Comparison of ENCODE assay signal across 12 cellular contexts in the genomic region with DNA sequence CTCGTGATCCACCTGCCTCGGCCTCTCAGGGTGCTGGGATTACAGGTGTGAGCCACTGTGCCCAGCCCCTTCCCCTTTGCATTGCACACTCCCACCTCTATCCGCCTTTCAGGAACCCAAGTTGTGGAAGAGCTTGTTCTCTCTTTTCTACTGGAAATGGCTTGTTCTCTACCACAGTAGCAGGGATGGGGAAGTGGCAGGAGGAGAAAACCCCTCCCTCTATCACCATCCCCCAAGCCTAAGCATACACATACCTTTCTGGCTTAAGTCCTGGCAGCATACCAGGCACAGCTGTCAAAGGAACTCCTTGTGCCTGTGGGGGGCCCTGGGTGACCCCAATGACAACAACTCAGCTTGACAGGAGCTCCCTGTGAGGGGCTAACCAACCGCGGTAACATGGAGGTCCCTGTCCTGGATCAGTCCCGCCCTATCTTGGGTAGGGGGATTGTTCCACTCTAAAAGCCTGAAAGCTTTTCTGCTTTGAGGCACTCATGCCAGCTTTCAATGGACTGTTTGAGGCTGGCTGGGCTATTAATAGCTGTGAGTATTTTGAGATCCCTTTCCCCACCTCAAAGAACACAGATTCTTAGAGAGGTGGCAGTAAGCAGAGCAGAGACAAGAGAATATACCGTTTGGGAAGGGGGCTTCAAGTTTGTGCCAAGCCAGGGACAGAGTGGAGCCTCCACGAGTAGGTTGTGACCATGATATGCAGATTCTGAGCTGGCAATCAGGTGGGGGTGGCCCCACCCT. TPM values are rescaled to one million over a fixed set of nuclear protein-coding genes. Genes with fewer than 3 reads are reported as not detected.
DNase-seq lines count a peak whose midpoint lies in the region; ATAC-seq, FAIRE-seq and TF ChIP-seq lines count a peak whose summit lies in the region.
"Had no signal": no experiment of that assay in that cellular context is flagged by ENCODE, and none has a peak within 500 bp of the region (broad histone marks: within the 10 kb centered on the region; RNA-seq: fewer than 3 reads in every experiment).

No MANE protein-coding gene starts in this region.

- BruUV-seq in OCI-LY7 (replicated peaks; lab: Mats Ljungman, UMichigan): no TSS peak

- H3K27ac Mint-ChIP-seq in CD8-positive, alpha-beta memory T cell: peak overlapping the region in 4 of 8 donors; percentile 14 to 88 (median 70)

- TF ChIP-seq POLR2A in H1 (IDR thresholded peaks at IDR 0.05; ENCODE audit: control extremely low read depth in 1 of 2, low read depth in 2 of 2, low read length in 2 of 2): no peak

- no peak overlapping the region; a peak in 2 of 7 replicates for H3K9ac ChIP-seq in H1 (replicated peaks in 1 of 4; ENCODE audit: extremely low read depth in 1 of 4, low read depth in 3 of 4, low read length in 3 of 4)

- H3K4ac ChIP-seq in H1 (replicated peaks; ENCODE audit: insufficient read length, low read depth, low read length): no peak overlapping the region

- H3K4me2 ChIP-seq in OCI-LY7 (ENCODE audit: low read length): peak overlapping the region; percentile 5; the same call in 1 of the 2 replicates
- H3K4me2 ChIP-seq in H1 (ENCODE audit: insufficient read depth in 1 of 2, low read depth in 2 of 2, low read length in 2 of 2): no peak overlapping the region
- peak overlapping the region; percentile 58 for H3K4me2 ChIP-seq in osteoblast (ENCODE audit: insufficient read depth, low read length)

- no peaks in the 10 kb centered on the region for H3K27me3 ChIP-seq in CD8-positive, alpha-beta memory T cell (ENCODE audit: insufficient read depth, low read length, poor library complexity, severe bottlenecking)
- H3K27me3 ChIP-seq in H1 (replicated peaks in 1 of 4; ENCODE audit: control insufficient read depth in 3 of 4, extremely low read depth in 1 of 4, insufficient read depth in 3 of 4, low read length in 3 of 4): no peaks in the 10 kb centered on the region
- H3K27me3 ChIP-seq in osteoblast (ENCODE audit: insufficient read depth, low read length): no peaks in the 10 kb centered on the region
- no peaks in the 10 kb centered on the region for H3K27me3 ChIP-seq in brain microvascular endothelial cell (replicated peaks)

- CTCF ChIA-PET in CD8-positive, alpha-beta memory T cell (lab: Charles Lee): interaction anchor here (1.3 kb wide), 2 partner anchors 16 to 37 kb away, joined by 3 read pairs; partner anchors contain the start of gene CUL7
- CTCF ChIA-PET in OCI-LY7 (lab: Charles Lee; ENCODE audit: unreplicated experiment): no interaction called here
- CTCF ChIA-PET in H1 (lab: Charles Lee; ENCODE audit: partially characterized antibody): interaction anchor here (0.8 to 1.3 kb wide), 6 partner anchors 10 to 67 kb away, joined by 3 to 5 read pairs (median 4); no protein-coding TSS in a partner anchor

- no peak for TF ChIP-seq EP300 in H1 (IDR thresholded peaks at IDR 0.05; ENCODE audit: borderline replicate concordance in 1 of 2, low read depth in 2 of 2, low read length in 2 of 2)

- no peak for DNase-seq in CD8-positive, alpha-beta memory T cell
- DNase-seq in OCI-LY7 (ENCODE audit: low spot score) (no peak), H1 (ENCODE audit: low read depth in 1 of 2, low spot score in 2 of 2) (no peak), osteoblast (ENCODE audit: insufficient read length, low spot score, missing footprints) (peak; percentile 86), RCC 7860 (ENCODE audit: low spot score) (no peak), brain microvascular endothelial cell (no peak), T1000 (lab: John Stamatoyannopoulos, UW) (no peak)
- DNase-seq: activated CD8-positive, alpha-beta memory T cell treated with anti-CD3 and anti-CD28 coated beads, Interleukin-2, amount 50 U/mL, for 48 hours; NCI-H2029; SIG-M5 had no signal

- peak overlapping the region; percentile 24 to 87 (median 47) for H3K4me3 Mint-ChIP-seq in CD8-positive, alpha-beta memory T cell

- 89% methylated on average over 8 of the region's 8 CpGs; no CpG with 5 or more reads in 1 of the 2 experiments for WGBS in H1 (ENCODE audit: extremely low coverage in 1 of 2, insufficient coverage in 1 of 2, insufficient read length in 1 of 2, insufficient replicate concordance in 2 of 2, low coverage in 1 of 2, low lambda C conversion rate in 2 of 2, missing lambda C conversion rate in 1 of 2), 2 experiments

- no peak for FAIRE-seq in H1 (lab: Jason Lieb, UNC)
- no peak for FAIRE-seq in RCC 7860 (lab: Jason Lieb, UNC)
- FAIRE-seq: endothelial cell of umbilical vein had no signal

- no peak for TF ChIP-seq CTCF in OCI-LY7 (conservative IDR thresholded peaks at IDR 0.05; ENCODE audit: low read length)
- no peak for TF ChIP-seq CTCF in H1 (IDR thresholded peaks at IDR 0.05; ENCODE audit: control extremely low read depth in 1 of 3, insufficient read depth in 1 of 3, low read depth in 1 of 3, low read length in 3 of 3)
- TF ChIP-seq CTCF in osteoblast (IDR thresholded peaks at IDR 0.05; ENCODE audit: extremely low read depth, low read depth, low read length): no peak
- no peak for TF ChIP-seq CTCF in brain microvascular endothelial cell (IDR thresholded peaks at IDR 0.05; ENCODE audit: low read depth, low read length, missing control alignments)

- no peak overlapping the region; the same call in 1 of the 2 replicates for H2BK5ac ChIP-seq in H1 (ENCODE audit: low read depth, low read length)

- H3K4me3 ChIP-seq in CD8-positive, alpha-beta memory T cell (ENCODE audit: low read length): no peak overlapping the region
- H3K4me3 ChIP-seq in OCI-LY7 (ENCODE audit: low read depth, low read length, poor library complexity, severe bottlenecking): no peak overlapping the region
- no peak overlapping the region for H3K4me3 ChIP-seq in H1 (ENCODE audit: extremely low read depth in 1 of 4, insufficient read depth in 2 of 4, low read depth in 3 of 4, low read length in 4 of 4)
- peak overlapping the region; percentile 27 for H3K4me3 ChIP-seq in osteoblast (ENCODE audit: insufficient read depth, low read length)
- H3K4me3 ChIP-seq in brain microvascular endothelial cell (ENCODE audit: low read depth, low read length): no peak overlapping the region

- H3K27me3 Mint-ChIP-seq in CD8-positive, alpha-beta memory T cell: peaks cover 0 to 2% of the 10 kb centered on the region in 2 donors

- H3K79me2 ChIP-seq in OCI-LY7 (ENCODE audit: insufficient read depth, low read depth, low read length) (peaks cover 30% of the 10 kb centered on the region), H1 (ENCODE audit: control insufficient read depth in 1 of 2, insufficient read depth in 2 of 2, low read length in 2 of 2) (peaks cover 3 to 45% of the 10 kb centered on the region in 2 experiments; a peak in 2 of 4 replicates), osteoblast (ENCODE audit: insufficient read depth, low read length) (peaks cover 87% of the 10 kb centered on the region)

- no peak overlapping the region for H3K18ac ChIP-seq in H1 (ENCODE audit: extremely low read depth, low read length)

- no peak overlapping the region for H2BK20ac ChIP-seq in H1 (ENCODE audit: low read length)

- H4K5ac ChIP-seq in H1 (ENCODE audit: insufficient read length, low read depth, low read length): no peak overlapping the region

- no peak for ATAC-seq in GM21717 (IDR thresholded peaks at IDR 0.05; ENCODE audit: unreplicated experiment)

- no peak overlapping the region for H2BK15ac ChIP-seq in H1 (ENCODE audit: low read length)

- peak overlapping the region; percentile 15 for H3K27ac ChIP-seq in CD8-positive, alpha-beta memory T cell (ENCODE audit: low read depth, low read length)
- H3K27ac ChIP-seq in OCI-LY7 (ENCODE audit: low read depth, low read length, poor library complexity, severe bottlenecking): no peak overlapping the region
- H3K27ac ChIP-seq in H1 (ENCODE audit: low read depth, low read length): no peak overlapping the region
- H3K27ac ChIP-seq in osteoblast (ENCODE audit: low read depth, low read length): peak overlapping the region; percentile 43
- no peak overlapping the region for H3K27ac ChIP-seq in brain microvascular endothelial cell

- no peaks in the 10 kb centered on the region for H3K9me3 Mint-ChIP-seq in CD8-positive, alpha-beta memory T cell

- H3K56ac ChIP-seq in H1 (replicated peaks; ENCODE audit: insufficient read length, low read depth, low read length): no peak overlapping the region

- no peak for TF ChIP-seq RAD21 in H1 (IDR thresholded peaks at IDR 0.05 in 1 of 2, conservative IDR thresholded peaks at IDR 0.05 in 1 of 2; ENCODE audit: low read depth in 2 of 2, low read length in 2 of 2)

- H4K20me1 ChIP-seq in OCI-LY7 (ENCODE audit: insufficient read depth, low read length) (no peaks in the 10 kb centered on the region), H1 (replicated peaks in 1 of 2; ENCODE audit: control insufficient read depth in 1 of 2, insufficient read depth in 2 of 2, low read length in 2 of 2) (peaks cover 0 to 2% of the 10 kb centered on the region in 2 experiments), osteoblast (ENCODE audit: insufficient read depth, low read length) (peaks cover 34% of the 10 kb centered on the region)

- no peak overlapping the region for H3K14ac ChIP-seq in H1 (ENCODE audit: insufficient read length)

- no peak overlapping the region for H3K23ac ChIP-seq in H1 (ENCODE audit: insufficient read length)

- in situ Hi-C loops in brain microvascular endothelial cell (cut with HindIII; ENCODE audit: low pct_ligation_motif_present, low sequenced_read_pairs): no loop called here

- no peak overlapping the region for H2AK5ac ChIP-seq in H1 (ENCODE audit: low read depth, low read length)

- intact Hi-C loops in OCI-LY7 (cut with micrococcal nuclease; ENCODE audit: unreplicated experiment): no loop called here

- no peaks in the 10 kb centered on the region for H3K9me3 ChIP-seq in CD8-positive, alpha-beta memory T cell (ENCODE audit: low read length)
- H3K9me3 ChIP-seq in OCI-LY7 (ENCODE audit: low read length) (no peaks in the 10 kb centered on the region), H1 (ENCODE audit: insufficient read depth in 2 of 2, low read depth in 1 of 2, low read length in 1 of 2) (no peaks in the 10 kb centered on the region), osteoblast (ENCODE audit: low read depth, low read length) (no peaks in the 10 kb centered on the region)

- H2AFZ ChIP-seq in OCI-LY7 (ENCODE audit: low read length): no peak overlapping the region
- no peak overlapping the region for H2AFZ ChIP-seq in H1 (ENCODE audit: low read length)
- no peak overlapping the region for H2AFZ ChIP-seq in osteoblast (ENCODE audit: low read length)

- peaks cover 8% of the 10 kb centered on the region for H3K79me1 ChIP-seq in H1 (ENCODE audit: low read depth, low read length)

- peaks cover 18% of the 10 kb centered on the region for H3K36me3 ChIP-seq in CD8-positive, alpha-beta memory T cell (ENCODE audit: insufficient read depth, low read length)
- H3K36me3 ChIP-seq in OCI-LY7 (ENCODE audit: insufficient read depth, low read length): peaks cover 49% of the 10 kb centered on the region; the same call in 1 of the 2 replicates
- peaks cover 14 to 37% (median 25%) of the 10 kb centered on the region in 4 experiments; a peak in 7 of 8 replicates for H3K36me3 ChIP-seq in H1 (ENCODE audit: control insufficient read depth in 2 of 4, insufficient read depth in 4 of 4, low read length in 3 of 4)
- peaks cover 49% of the 10 kb centered on the region for H3K36me3 ChIP-seq in osteoblast (ENCODE audit: insufficient read depth, low read length)
- H3K36me3 ChIP-seq in brain microvascular endothelial cell (replicated peaks): peaks cover 35% of the 10 kb centered on the region

- no peak overlapping the region for H2BK120ac ChIP-seq in H1 (replicated peaks; ENCODE audit: low read depth, low read length)

- no peak overlapping the region for H4K91ac ChIP-seq in H1 (replicated peaks; ENCODE audit: insufficient read length, low read length)

- no peak overlapping the region for H2BK12ac ChIP-seq in H1 (ENCODE audit: low read depth, low read length)

- no peak overlapping the region for H4K8ac ChIP-seq in H1 (ENCODE audit: extremely low read depth, insufficient read depth, low read length)

- H3K9me2 ChIP-seq in OCI-LY7 (ENCODE audit: insufficient read depth, low read length): no peaks in the 10 kb centered on the region

- H3K4me1 ChIP-seq in CD8-positive, alpha-beta memory T cell (ENCODE audit: insufficient read depth, low read length): peaks cover 51% of the 10 kb centered on the region
- peaks cover 39% of the 10 kb centered on the region for H3K4me1 ChIP-seq in OCI-LY7 (ENCODE audit: insufficient read depth, low read length, poor library complexity, severe bottlenecking)
- H3K4me1 ChIP-seq in H1 (replicated peaks in 1 of 4; ENCODE audit: control insufficient read depth in 3 of 4, insufficient read depth in 4 of 4, low read length in 3 of 4): peaks cover 0 to 12% (median 6%) of the 10 kb centered on the region in 4 experiments; a peak in 6 of 7 replicates
- peaks cover 38% of the 10 kb centered on the region for H3K4me1 ChIP-seq in osteoblast (ENCODE audit: insufficient read depth, low read length)

- peaks cover 0 to 68% (median 7%) of the 10 kb centered on the region in 3 donors for H3K36me3 Mint-ChIP-seq in CD8-positive, alpha-beta memory T cell

- peaks cover 10% of the 10 kb centered on the region for H3K23me2 ChIP-seq in H1 (ENCODE audit: low read depth, low read length)

- POLR2A ChIA-PET in CD8-positive, alpha-beta memory T cell (lab: Charles Lee): interaction anchor here (1.4 kb wide), 1 partner anchor 87 kb away, joined by 3 read pairs; the partner anchor contains the start of gene CNPY3
- POLR2A ChIA-PET in OCI-LY7 (lab: Charles Lee): interaction anchor here (0.8 to 1.5 kb wide), 2 partner anchors 38 to 87 kb away, joined by 3 to 5 read pairs; partner anchors contain the start of genes CNPY3 and CUL7
- POLR2A ChIA-PET in H1 (lab: Charles Lee; ENCODE audit: partially characterized antibody): interaction anchor here (0.8 to 27.9 kb wide), 9 partner anchors 9 to 121 kb away, joined by 3 to 584 read pairs (median 5); partner anchors contain the start of genes CNPY3, CUL7, KLC4 and MRPL2

- peaks cover 53 to 72% (median 59%) of the 10 kb centered on the region in 3 donors for H3K4me1 Mint-ChIP-seq in CD8-positive, alpha-beta memory T cell

RNA-seq across cellular contexts. Expression of gene KLHDC3, which starts 2.3 kb away (rescaled TPM):
- 10 to 100 TPM; 73.5 to 74.1 TPM for total RNA-seq in CD8-positive, alpha-beta memory T cell
- 90.7 TPM for polyA plus RNA-seq in CD8-positive, alpha-beta memory T cell
- 78.6 and 89.9 TPM in 2 replicates for total RNA-seq in OCI-LY7 (2014; rRNA removed; shearing (Covaris generic))
- total RNA-seq in OCI-LY7 (2022) (91.4 and 99.6 TPM in 2 replicates), osteoblast (122 and 123 TPM in 2 replicates)
- 181 and 182 TPM in 2 replicates for total RNA-seq in H1 (2021; fragmentation: NEBNext Ultra II Directional; extraction: Animal tissue kit (Norgen Biotek cat#: 25700))
- 203 and 240 TPM in 2 replicates for polyA plus RNA-seq in H1 (2011; rRNA removed)
- polyA plus RNA-seq in H1 (2011; cell fraction: cytosol; rRNA removed): 158 TPM
- polyA plus RNA-seq in H1 (2011; cell fraction: nucleus; rRNA removed): 180 TPM
- 138 to 202 TPM (median 196 TPM) in 4 replicates for polyA plus RNA-seq in H1 (2012, experiment 1 of 2)
- polyA plus RNA-seq in H1 (2012, experiment 2 of 2): 279 TPM
- polyA plus RNA-seq in H1 (2013, experiment 1 of 2): 94.2 TPM
- 96.3 TPM for polyA plus RNA-seq in H1 (2013, experiment 2 of 2)
- polyA minus RNA-seq in H1 (2011; rRNA and poly(A)+ RNA removed): 177 and 199 TPM in 2 replicates
- 73.0 TPM for polyA minus RNA-seq in H1 (2011; cell fraction: cytosol; rRNA and poly(A)+ RNA removed)
- 57.7 TPM for polyA minus RNA-seq in H1 (2011; cell fraction: nucleus; rRNA and poly(A)+ RNA removed)

RNA-seq across cellular contexts. Expression of gene MEA1, which starts 2.6 kb away (rescaled TPM):
- 100 to 1,000 TPM; 102 to 108 TPM for total RNA-seq in CD8-positive, alpha-beta memory T cell
- 84.8 TPM for polyA plus RNA-seq in CD8-positive, alpha-beta memory T cell
- 70.7 and 76.0 TPM in 2 replicates for total RNA-seq in OCI-LY7 (2014; rRNA removed; shearing (Covaris generic))
- total RNA-seq in OCI-LY7 (2022) (59.1 and 67.9 TPM in 2 replicates), osteoblast (42.4 and 47.4 TPM in 2 replicates)
- total RNA-seq in H1 (2021; fragmentation: NEBNext Ultra II Directional; extraction: Animal tissue kit (Norgen Biotek cat#: 25700)): 94.2 and 102 TPM in 2 replicates
- 96.2 and 96.4 TPM in 2 replicates for polyA plus RNA-seq in H1 (2011; rRNA removed)
- 127 TPM for polyA plus RNA-seq in H1 (2011; cell fraction: cytosol; rRNA removed)
- polyA plus RNA-seq in H1 (2011; cell fraction: nucleus; rRNA removed): 65.1 TPM
- 131 to 151 TPM (median 132 TPM) in 4 replicates for polyA plus RNA-seq in H1 (2012, experiment 1 of 2)
- polyA plus RNA-seq in H1 (2012, experiment 2 of 2): 125 TPM
- 95.6 TPM for polyA plus RNA-seq in H1 (2013, experiment 1 of 2)
- polyA plus RNA-seq in H1 (2013, experiment 2 of 2): 109 TPM
- polyA minus RNA-seq in H1 (2011; rRNA and poly(A)+ RNA removed): 51.5 and 66.2 TPM in 2 replicates
- 32.3 TPM for polyA minus RNA-seq in H1 (2011; cell fraction: cytosol; rRNA and poly(A)+ RNA removed)
- 32.8 TPM for polyA minus RNA-seq in H1 (2011; cell fraction: nucleus; rRNA and poly(A)+ RNA removed)

RNA-seq across cellular contexts. Expression of gene RRP36, which starts 5.1 kb away (rescaled TPM):
- total RNA-seq in CD8-positive, alpha-beta memory T cell: 100 to 1,000 TPM; 114 to 120 TPM
- polyA plus RNA-seq in CD8-positive, alpha-beta memory T cell: 86.2 TPM
- 61.1 and 72.6 TPM in 2 replicates for total RNA-seq in OCI-LY7 (2014; rRNA removed; shearing (Covaris generic))
- total RNA-seq in OCI-LY7 (2022) (66.7 and 75.9 TPM in 2 replicates), osteoblast (84.0 and 90.2 TPM in 2 replicates)
- 89.6 and 92.3 TPM in 2 replicates for total RNA-seq in H1 (2021; fragmentation: NEBNext Ultra II Directional; extraction: Animal tissue kit (Norgen Biotek cat#: 25700))
- polyA plus RNA-seq in H1 (2011; rRNA removed): 20.6 and 33.9 TPM in 2 replicates
- 48.7 TPM for polyA plus RNA-seq in H1 (2011; cell fraction: cytosol; rRNA removed)
- 32.2 TPM for polyA plus RNA-seq in H1 (2011; cell fraction: nucleus; rRNA removed)
- polyA plus RNA-seq in H1 (2012, experiment 1 of 2): 88.5 to 96.8 TPM (median 92.1 TPM) in 4 replicates
- 53.2 TPM for polyA plus RNA-seq in H1 (2012, experiment 2 of 2)
- 85.3 TPM for polyA plus RNA-seq in H1 (2013, experiment 1 of 2)
- polyA plus RNA-seq in H1 (2013, experiment 2 of 2): 82.7 TPM
- 51.2 and 56.1 TPM in 2 replicates for polyA minus RNA-seq in H1 (2011; rRNA and poly(A)+ RNA removed)
- polyA minus RNA-seq in H1 (2011; cell fraction: cytosol; rRNA and poly(A)+ RNA removed): 22.2 TPM
- polyA minus RNA-seq in H1 (2011; cell fraction: nucleus; rRNA and poly(A)+ RNA removed): 29.4 TPM

RNA-seq across cellular contexts. Expression of gene PPP2R5D, which starts 32.0 kb away (rescaled TPM):
- total RNA-seq in CD8-positive, alpha-beta memory T cell: 10 to 100 TPM; 52.2 to 52.4 TPM
- 32.5 TPM for polyA plus RNA-seq in CD8-positive, alpha-beta memory T cell
- 29.1 and 35.0 TPM in 2 replicates for total RNA-seq in OCI-LY7 (2014; rRNA removed; shearing (Covaris generic))
- total RNA-seq in OCI-LY7 (2022) (35.6 and 39.5 TPM in 2 replicates), osteoblast (30.8 and 36.8 TPM in 2 replicates)
- 52.1 and 52.4 TPM in 2 replicates for total RNA-seq in H1 (2021; fragmentation: NEBNext Ultra II Directional; extraction: Animal tissue kit (Norgen Biotek cat#: 25700))
- 55.7 and 68.1 TPM in 2 replicates for polyA plus RNA-seq in H1 (2011; rRNA removed)
- polyA plus RNA-seq in H1 (2011; cell fraction: cytosol; rRNA removed): 62.8 TPM
- polyA plus RNA-seq in H1 (2011; cell fraction: nucleus; rRNA removed): 84.9 TPM
- polyA plus RNA-seq in H1 (2012, experiment 1 of 2): 53.0 to 61.3 TPM (median 58.4 TPM) in 4 replicates
- polyA plus RNA-seq in H1 (2012, experiment 2 of 2): 57.5 TPM
- 40.6 TPM for polyA plus RNA-seq in H1 (2013, experiment 1 of 2)
- polyA plus RNA-seq in H1 (2013, experiment 2 of 2): 38.3 TPM
- polyA minus RNA-seq in H1 (2011; rRNA and poly(A)+ RNA removed): 86.8 and 99.6 TPM in 2 replicates
- polyA minus RNA-seq in H1 (2011; cell fraction: cytosol; rRNA and poly(A)+ RNA removed): 27.6 TPM
- polyA minus RNA-seq in H1 (2011; cell fraction: nucleus; rRNA and poly(A)+ RNA removed): 26.3 TPM

RNA-seq across cellular contexts. Expression of gene CUL7, which starts 37.3 kb away (rescaled TPM):
- total RNA-seq in CD8-positive, alpha-beta memory T cell: 10 to 100 TPM; 11.7 to 12.1 TPM
- polyA plus RNA-seq in CD8-positive, alpha-beta memory T cell: 2.1 TPM
- 14.1 and 16.9 TPM in 2 replicates for total RNA-seq in OCI-LY7 (2014; rRNA removed; shearing (Covaris generic))
- total RNA-seq in OCI-LY7 (2022): 14.9 and 18.6 TPM in 2 replicates
- 10.8 and 11.4 TPM in 2 replicates for total RNA-seq in H1 (2021; fragmentation: NEBNext Ultra II Directional; extraction: Animal tissue kit (Norgen Biotek cat#: 25700))
- polyA plus RNA-seq in H1 (2011; rRNA removed): 15.0 and 19.1 TPM in 2 replicates
- polyA plus RNA-seq in H1 (2011; cell fraction: cytosol; rRNA removed): 20.6 TPM
- 75.9 TPM for polyA plus RNA-seq in H1 (2011; cell fraction: nucleus; rRNA removed)
- 11.1 to 16.5 TPM (median 14.8 TPM) in 4 replicates for polyA plus RNA-seq in H1 (2012, experiment 1 of 2)
- 11.6 TPM for polyA plus RNA-seq in H1 (2012, experiment 2 of 2)
- 6.7 TPM for polyA plus RNA-seq in H1 (2013, experiment 1 of 2)
- polyA plus RNA-seq in H1 (2013, experiment 2 of 2): 6.2 TPM
- polyA minus RNA-seq in H1 (2011; rRNA and poly(A)+ RNA removed): 25.3 and 26.4 TPM in 2 replicates
- polyA minus RNA-seq in H1 (2011; cell fraction: cytosol; rRNA and poly(A)+ RNA removed): 11.2 TPM
- polyA minus RNA-seq in H1 (2011; cell fraction: nucleus; rRNA and poly(A)+ RNA removed): 24.7 TPM
- 46.9 and 48.5 TPM in 2 replicates for total RNA-seq in osteoblast

Comparison
In these comparisons a context has a peak if more than half of its experiments do, and no peak if none do; other contexts are left out.
1. H3K27ac ChIP-seq: peak in CD8-positive, alpha-beta memory T cell (single experiment) and osteoblast (single experiment); none in OCI-LY7 (single experiment), H1 (single experiment) and brain microvascular endothelial cell (single experiment).
2. H3K4me2 ChIP-seq: peak in OCI-LY7 (single experiment) and osteoblast (single experiment); none in H1 (0 of 2).